ENCODE assay signal across 13 cellular contexts in genomic region chr6:45613678-45614077, GRCh38.
DNase-seq lines count a peak whose midpoint lies in the region; ATAC-seq and TF ChIP-seq lines count a peak whose summit lies in the region.
"Had no signal": no experiment of that assay in that cellular context is flagged by ENCODE, and none has a peak within 500 bp of the region (broad histone marks: within the 10 kb centered on the region; RNA-seq: fewer than 3 reads in every experiment).

No MANE protein-coding gene starts in this region.

- H3K9me3 Mint-ChIP-seq in HFFc6: no peaks in the 10 kb centered on the region

- ATAC-seq in right cardiac atrium (peak; percentile 67 to 86), gastrocnemius medialis (peak; percentile 64 to 76)
- ATAC-seq: activated CD4-positive, CD25-positive, alpha-beta regulatory T cell treated with anti-CD3 and anti-CD28 coated beads, Interleukin-2, amount 50 U/mL, for 24 hours had no signal

- H3K27me3 Mint-ChIP-seq in HFFc6 (ENCODE audit: insufficient read depth): no peaks in the 10 kb centered on the region; the same call in 1 of the 2 replicates

- H3K9me3 ChIP-seq in right cardiac atrium (ENCODE audit: control insufficient read depth, low read length): no peaks in the 10 kb centered on the region
- no peaks in the 10 kb centered on the region for H3K9me3 ChIP-seq in gastrocnemius medialis
- H3K9me3 ChIP-seq: SJSA1 had no signal

- H3K4me1 ChIP-seq in right cardiac atrium (ENCODE audit: control insufficient read depth, insufficient read depth, low read length) (no peaks in the 10 kb centered on the region), gastrocnemius medialis (no peaks in the 10 kb centered on the region)

- intact Hi-C loops in right cardiac atrium (cut with DNase I) (no loop called here), gastrocnemius medialis (cut with DNase I; ENCODE audit: low total_unique reads) (no loop called here)

- H3K4me1 Mint-ChIP-seq in HFFc6 (ENCODE audit: low read depth): peaks cover 41% of the 10 kb centered on the region

- in situ Hi-C loops in gastrocnemius medialis (cut with MboI; ENCODE audit: low sequenced_read_pairs in 4 of 4): no loop called here

- H3K36me3 ChIP-seq in gastrocnemius medialis: no peaks in the 10 kb centered on the region
- H3K36me3 ChIP-seq: SJSA1 had no signal

- H3K27me3 ChIP-seq in right cardiac atrium (ENCODE audit: control insufficient read depth, insufficient read depth) (no peaks in the 10 kb centered on the region), gastrocnemius medialis (no peaks in the 10 kb centered on the region)
- H3K27me3 ChIP-seq: SJSA1 had no signal

- H3K36me3 Mint-ChIP-seq in HFFc6 (ENCODE audit: low read depth): no peaks in the 10 kb centered on the region

- no peak overlapping the region for H3K4me3 ChIP-seq in choroid plexus epithelial cell (ENCODE audit: low read depth, low read length)
- H3K4me3 ChIP-seq in right cardiac atrium (ENCODE audit: low read length): no peak overlapping the region
- H3K4me3 ChIP-seq in gastrocnemius medialis: no peak overlapping the region
- H3K4me3 ChIP-seq: SJSA1 had no signal

- no peak overlapping the region for H3K4me3 Mint-ChIP-seq in HFFc6

- no peak overlapping the region for H3K27ac Mint-ChIP-seq in HFFc6

- TF ChIP-seq POLR2A in gastrocnemius medialis (IDR thresholded peaks at IDR 0.05): no peak

- WGBS in right cardiac atrium: 42% methylated on average over 9 of the region's 9 CpGs

- no peak for TF ChIP-seq CTCF in HFFc6 (IDR thresholded peaks at IDR 0.05)
- peak; percentile 37 for TF ChIP-seq CTCF in choroid plexus epithelial cell (conservative IDR thresholded peaks at IDR 0.05; ENCODE audit: low read depth, low read length)
- TF ChIP-seq CTCF in gastrocnemius medialis (IDR thresholded peaks at IDR 0.05 in 4 of 5, conservative IDR thresholded peaks at IDR 0.05 in 1 of 5): no peak

- DNase-seq in HFFc6 (peak; percentile 41), choroid plexus epithelial cell (ENCODE audit: low read depth) (peak; percentile 95), right cardiac atrium (peak; percentile 49 to 58 (median 50)), gastrocnemius medialis (peak; percentile 40 to 48), NCI-H1105 (lab: John Stamatoyannopoulos, UW) (no peak), NCI-H2171 treated with DMSO at 0.1 percent for 48 hours (lab: John Stamatoyannopoulos, UW) (no peak), NOMO-1 treated with DMSO at 0.1 percent for 48 hours (lab: John Stamatoyannopoulos, UW; ENCODE audit: unreplicated experiment) (no peak)
- DNase-seq in activated CD4-positive, alpha-beta T cell treated with anti-CD3 and anti-CD28 coated beads for 4 hours: no peak
- DNase-seq: activated gamma-delta T cell; NCI-H524; stimulated activated CD8-positive, alpha-beta memory T cell treated with anti-CD3 and anti-CD28 coated beads, Interleukin-4, amount 100 ng/mL, for 48 hours had no signal

- H3K27ac ChIP-seq in right cardiac atrium (ENCODE audit: low read length) (no peak overlapping the region), gastrocnemius medialis (no peak overlapping the region)
- H3K27ac ChIP-seq: SJSA1 had no signal

Comparison
In these comparisons a context has a peak if more than half of its experiments do, and no peak if none do; other contexts are left out.
1. DNase-seq: peak in HFFc6 (single experiment), choroid plexus epithelial cell (single experiment), right cardiac atrium (3 of 3) and gastrocnemius medialis (2 of 2); none in NCI-H1105 (single experiment), NCI-H2171 treated with DMSO at 0.1 percent for 48 hours (single experiment), activated CD4-positive, alpha-beta T cell treated with anti-CD3 and anti-CD28 coated beads for 4 hours (0 of 2) and NOMO-1 treated with DMSO at 0.1 percent for 48 hours (single experiment).